18 cellular contexts compared by ENCODE assay signal in genomic region chr6:68760486-68760885, GRCh38.
"Had no signal": no experiment of that assay in that cellular context is flagged by ENCODE, and none has a peak within 500 bp of the region (broad histone marks: within the 10 kb centered on the region; RNA-seq: fewer than 3 reads in every experiment).

No MANE protein-coding gene starts in this region.

- ATAC-seq: activated CD8-positive, alpha-beta T cell treated with anti-CD3 and anti-CD28 coated beads, Interleukin-2, amount 10 ng/mL, durations not matched to agents 7 days and 5 days; T-helper 17 cell; WTC11 had no signal

- DNase-seq: activated CD4-positive, alpha-beta T cell treated with anti-CD3 and anti-CD28 coated beads for 48 hours; activated CD4-positive, alpha-beta T cell treated with anti-CD3 and anti-CD28 coated beads, Interleukin-2, amount 50 U/mL, for 4 hours; activated CD4-positive, CD25-positive, alpha-beta regulatory T cell treated with anti-CD3 and anti-CD28 coated beads, Interleukin-2, amount 50 U/mL, for 72 hours; activated CD8-positive, alpha-beta memory T cell treated with anti-CD3 and anti-CD28 coated beads, Interleukin-2, amount 50 U/mL, for 48 hours; activated CD8-positive, alpha-beta T cell treated with anti-CD3 and anti-CD28 coated beads, Interleukin-2, amount 10 ng/mL, durations not matched to agents 7 days and 5 days; activated naive CD4-positive, alpha-beta T cell treated with anti-CD3 and anti-CD28 coated beads, Interleukin-2, amount 50 U/mL, for 16 hours; activated naive CD8-positive, alpha-beta T cell treated with anti-CD3 and anti-CD28 coated beads, Interleukin-2, amount 10 ng/mL, durations not matched to agents 7 days and 5 days; activated T-cell treated with anti-CD3 and anti-CD28 coated beads, Interleukin-2, amount 50 U/mL, for 1 hour; adrenal gland; cortex of kidney; NCI-H146; NCI-H1930; NCI-H345; NCI-H510A treated with DMSO at 0.1 percent for 48 hours; SIG-M5; T-helper 17 cell; T-helper 9 cell had no signal
